In the genomic region with DNA sequence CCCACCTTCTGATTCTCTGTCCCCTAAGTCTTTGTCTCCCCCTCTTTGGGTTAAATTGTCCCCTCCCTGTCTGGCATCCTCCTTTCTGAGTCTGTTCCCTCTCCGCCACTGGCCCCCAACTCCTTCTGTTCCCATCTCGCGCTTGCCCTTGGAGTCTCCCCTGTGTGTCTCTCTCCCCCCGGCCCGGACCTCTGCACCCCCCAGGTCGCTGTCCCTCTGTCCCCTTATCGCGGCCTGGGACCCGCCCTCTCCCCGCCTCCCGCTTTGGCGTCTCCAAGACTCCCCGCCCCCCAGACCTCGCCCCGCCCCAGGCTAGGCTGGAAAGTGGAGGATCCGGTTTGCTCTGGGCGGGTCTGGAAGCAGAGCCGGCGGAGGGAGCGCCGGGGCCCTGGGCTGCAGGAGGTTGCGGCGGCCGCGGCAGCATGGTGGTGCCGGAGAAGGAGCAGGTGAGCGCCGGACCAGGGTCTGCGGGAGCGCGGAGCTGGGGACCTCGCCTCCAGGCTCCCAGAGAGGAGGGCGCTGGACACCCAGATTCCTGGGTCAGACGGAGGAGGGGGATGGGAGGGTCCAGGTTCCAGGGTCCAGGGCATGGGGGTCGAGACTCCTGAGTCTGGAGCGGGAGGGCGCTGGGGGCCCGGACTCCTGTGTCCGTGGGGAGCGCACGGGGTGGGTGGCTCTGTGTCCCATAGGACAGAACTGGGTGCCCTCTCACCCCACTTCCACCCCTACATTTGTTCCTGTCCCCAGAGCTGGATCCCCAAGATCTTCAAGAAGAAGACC, we compare ENCODE assay signal across 8 cellular contexts. TPM values are rescaled to one million over a fixed set of nuclear protein-coding genes. Genes with fewer than 3 reads are reported as not detected.
A peak's percentile ranks its signal among the peaks of the same experiment; 100 is the strongest.
DNase-seq lines count a peak whose midpoint lies in the region; ATAC-seq and TF ChIP-seq lines count a peak whose summit lies in the region.

A gene (plus strand): TSS at position 348 of the 780 bp plus-strand sequence. CDS start 75 bp downstream, at position 423.

- no peak within 1 kb of the TSS for H3K23ac ChIP-seq in trophoblast cell (ENCODE audit: low read length)

- no peaks in the 10 kb centered on the region for H3K36me3 Mint-ChIP-seq in CD14-positive monocyte

- peak within 1 kb of the TSS; percentile 71 for H4K12ac ChIP-seq in trophoblast cell (ENCODE audit: low read depth, low read length)

- peak within 1 kb of the TSS; percentile 54 for H3K4me3 ChIP-seq in Jurkat, Clone E6-1 (ENCODE audit: low read length)
- H3K4me3 ChIP-seq in trophoblast cell (ENCODE audit: low read depth, low read length), result peak within 1 kb of the TSS; percentile 78

- no peaks in the 10 kb centered on the region for H3K36me3 ChIP-seq in trophoblast cell (ENCODE audit: control insufficient read depth in 1 of 2, insufficient read depth in 2 of 2, low read length in 2 of 2)

- peak within 1 kb of the TSS; percentile 55 for H3K9ac ChIP-seq in trophoblast cell (ENCODE audit: low read length)

- peak within 1 kb of the TSS; percentile 75 to 96 for H3K4me3 Mint-ChIP-seq in CD14-positive monocyte

- peak within 1 kb of the TSS; percentile 76 for H3K4me2 ChIP-seq in trophoblast cell (ENCODE audit: low read length)

- H3K14ac ChIP-seq in trophoblast cell (ENCODE audit: low read length), result peak within 1 kb of the TSS; percentile 91

- peaks cover 42 to 70% (median 65%) of the 10 kb centered on the region in 3 donors for H3K27me3 Mint-ChIP-seq in CD14-positive monocyte (ENCODE audit: low read depth in 3 of 3)

- peaks cover 6% of the 10 kb centered on the region for H3K79me2 ChIP-seq in trophoblast cell (ENCODE audit: control insufficient read depth, insufficient read depth, low read length, poor library complexity)

- intact Hi-C loops in CD14-positive monocyte (cut with micrococcal nuclease), result no loop called here
- intact Hi-C loops in left cardiac atrium (cut with DNase I), result no loop called here

- peaks cover 10% of the 10 kb centered on the region for H3K79me1 ChIP-seq in trophoblast cell (ENCODE audit: low read length)

- peak within 1 kb of the TSS in 2 of 7 donors; percentile 24 to 65 for H3K27ac Mint-ChIP-seq in CD14-positive monocyte

- peak within 1 kb of the TSS; percentile 85 for H2BK120ac ChIP-seq in trophoblast cell (ENCODE audit: insufficient read depth, low read length, poor library complexity)

- peak within 1 kb of the TSS; percentile 88 for H4K8ac ChIP-seq in trophoblast cell (ENCODE audit: low read depth, low read length)

- no peaks in the 10 kb centered on the region for H3K27me3 ChIP-seq in trophoblast cell (ENCODE audit: insufficient read depth, low read length)

- peak within 1 kb of the TSS; percentile 47 for H3K27ac ChIP-seq in trophoblast cell (ENCODE audit: low read depth, low read length)

- no peak for DNase-seq in CD14-positive monocyte (ENCODE audit: low spot score)
- DNase-seq in Jurkat, Clone E6-1 (ENCODE audit: low read depth, low spot score), result peak; percentile 30
- DNase-seq in RPMI8226, result peak; percentile 67
- DNase-seq in anterior cingulate cortex (lab: John Stamatoyannopoulos, UW), result peak in 56 of 58 donors; percentile 10 to 82 (median 54)
- DNase-seq in left cardiac atrium, result peak; percentile 96
- peak; percentile 89 to 94 for DNase-seq in trophoblast cell

- no peak for TF ChIP-seq CTCF in CD14-positive monocyte (IDR thresholded peaks at IDR 0.05)

- H3K9me3 ChIP-seq in trophoblast cell (ENCODE audit: insufficient read depth, low read depth, low read length), result peaks cover 4% of the 10 kb centered on the region

- peak within 1 kb of the TSS; percentile 92 for H2AFZ ChIP-seq in trophoblast cell (ENCODE audit: insufficient read depth, low read length, poor library complexity)

- peak within 1 kb of the TSS; percentile 61 for H2AK5ac ChIP-seq in trophoblast cell (ENCODE audit: low read length)

- H2BK12ac ChIP-seq in trophoblast cell (ENCODE audit: low read length), result peak within 1 kb of the TSS; percentile 84

- peak within 1 kb of the TSS; percentile 87 for H2BK5ac ChIP-seq in trophoblast cell (ENCODE audit: low read depth, low read length, poor library complexity)

- H3K9me3 Mint-ChIP-seq in CD14-positive monocyte, result peaks cover 2 to 9% (median 6%) of the 10 kb centered on the region in 7 donors

- H4K91ac ChIP-seq in trophoblast cell (ENCODE audit: low read depth, low read length), result peak within 1 kb of the TSS; percentile 94

- peak within 1 kb of the TSS; percentile 68 for H3K4ac ChIP-seq in trophoblast cell (ENCODE audit: low read depth, low read length)

- H3K4me1 Mint-ChIP-seq in CD14-positive monocyte, result peaks cover 23% of the 10 kb centered on the region

- H3K18ac ChIP-seq in trophoblast cell (ENCODE audit: low read length), result peak within 1 kb of the TSS; percentile 92

- WGBS in trophoblast cell (ENCODE audit: extremely low coverage, insufficient coverage, insufficient read length), result no CpG with 5 or more reads among the region's 41 CpGs

- peaks cover 8% of the 10 kb centered on the region in 2 experiments for H3K4me1 ChIP-seq in trophoblast cell (ENCODE audit: control insufficient read depth in 1 of 2, insufficient read depth in 2 of 2, low read length in 2 of 2)

- peak; percentile 88 to 90 for ATAC-seq in left cardiac atrium
- no peak for ATAC-seq in GM21447 (IDR thresholded peaks at IDR 0.05; ENCODE audit: unreplicated experiment)
- no peak for ATAC-seq in HG03442 (IDR thresholded peaks at IDR 0.05; ENCODE audit: unreplicated experiment)

RNA-seq across cellular contexts. Expression of the gene that starts here (rescaled TPM):
- polyA plus RNA-seq in CD14-positive monocyte, result 1 to 10 TPM; 6.0 to 6.6 TPM
- 7.2 TPM for polyA plus RNA-seq in Jurkat, Clone E6-1 (2012; ENCODE audit: insufficient read depth, insufficient read length)
- total RNA-seq in left cardiac atrium, result 10 to 100 TPM; 24.4 to 30.6 TPM
- 21.0 and 24.3 TPM in 2 replicates for polyA plus RNA-seq in trophoblast cell (2013)

Comparison
In these comparisons a context has a peak if more than half of its experiments do, and no peak if none do; other contexts are left out.
1. ATAC-seq: peak in left cardiac atrium (2 of 2); none in GM21447 (single experiment) and HG03442 (single experiment).